ENCODE assay signal across 8 cellular contexts in the genomic region with DNA sequence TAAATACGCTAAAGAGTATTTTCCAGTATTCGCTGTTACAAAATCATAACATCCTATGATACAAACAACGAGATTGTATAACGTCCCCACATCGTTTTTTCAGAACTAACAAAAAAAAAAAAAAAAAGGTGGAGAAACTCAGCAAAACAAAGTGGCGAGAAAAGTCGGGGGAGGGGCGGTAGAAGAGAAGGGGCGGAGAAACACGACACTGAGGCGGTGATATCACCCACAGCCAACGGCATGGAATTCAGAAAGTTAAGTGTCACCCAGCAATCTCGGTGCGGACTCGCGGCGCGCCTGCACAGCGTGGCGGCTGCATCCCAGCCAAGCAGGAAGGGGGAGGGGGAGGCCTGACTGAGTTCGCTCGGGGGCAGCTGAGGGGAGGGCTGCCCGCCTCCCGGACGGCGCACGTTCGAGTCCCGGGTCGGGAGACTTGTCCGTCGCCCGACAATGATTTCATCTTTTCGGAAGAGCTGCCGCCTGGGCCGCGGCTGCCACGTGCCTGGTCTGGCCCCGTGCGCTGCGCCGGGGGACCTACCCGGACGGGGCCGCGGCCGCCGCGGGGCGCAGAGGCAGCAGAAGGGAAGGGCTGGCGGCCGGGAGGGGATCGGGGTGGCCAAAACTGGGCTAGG. TPM values are rescaled to one million over a fixed set of nuclear protein-coding genes. Genes with fewer than 3 reads are reported as not detected.
DNase-seq lines count a peak whose midpoint lies in the region; ATAC-seq and TF ChIP-seq lines count a peak whose summit lies in the region.

No MANE protein-coding gene starts in this region.

- no peaks in the 10 kb centered on the region for H3K9me3 ChIP-seq in WERI-Rb-1 (ENCODE audit: severe bottlenecking)
- no peaks in the 10 kb centered on the region for H3K9me3 ChIP-seq in iPS-18a (ENCODE audit: control insufficient read depth, low read depth, low read length)
- H3K9me3 ChIP-seq in sigmoid colon: no peaks in the 10 kb centered on the region

- H3K27me3 ChIP-seq in GM06990 (replicated peaks; ENCODE audit: control insufficient read depth, insufficient read depth, low read length) (peaks cover 8% of the 10 kb centered on the region), WERI-Rb-1 (ENCODE audit: insufficient read depth, low read depth, severe bottlenecking) (peaks cover 30% of the 10 kb centered on the region), iPS-18a (ENCODE audit: control insufficient read depth, insufficient read depth, low read length) (peaks cover 74% of the 10 kb centered on the region), sigmoid colon (no peaks in the 10 kb centered on the region)

- no peak overlapping the region for H3K27ac ChIP-seq in WERI-Rb-1
- H3K27ac ChIP-seq in iPS-18a (ENCODE audit: low read length): no peak overlapping the region
- H3K27ac ChIP-seq in sigmoid colon: peak overlapping the region; percentile 94 to 99 (median 97)

- no peak for TF ChIP-seq EP300 in sigmoid colon (IDR thresholded peaks at IDR 0.05)

- DNase-seq in GM06990 (ENCODE audit: extremely low read depth, insufficient read length) (peak; percentile 60), NCI-H2171 treated with DMSO at 0.1 percent for 48 hours (lab: John Stamatoyannopoulos, UW) (peak; percentile 83), WERI-Rb-1 (peak; percentile 79), T47D (ENCODE audit: low read depth in 1 of 2, low spot score in 1 of 2) (peak; percentile 17 to 82), sigmoid colon (peak; percentile 96)

- peak; percentile 51 to 63 for TF ChIP-seq POLR2A in sigmoid colon (IDR thresholded peaks at IDR 0.05)

- 1% methylated on average over 53 of the region's 53 CpGs for WGBS in sigmoid colon, 2 donors

- peak overlapping the region; percentile 67 for H3K4me3 ChIP-seq in GM06990 (replicated peaks; ENCODE audit: low read depth, low read length)
- H3K4me3 ChIP-seq in WERI-Rb-1 (ENCODE audit: low read depth, low read length): peak overlapping the region; percentile 72
- H3K4me3 ChIP-seq in iPS-18a (ENCODE audit: low read length): peak overlapping the region; percentile 79
- peak overlapping the region; percentile 71 to 91 (median 88) for H3K4me3 ChIP-seq in sigmoid colon

- TF ChIP-seq CTCF in GM06990 (IDR thresholded peaks at IDR 0.05; ENCODE audit: insufficient read depth, low read length, poor library complexity, severe bottlenecking) (no peak), WERI-Rb-1 (IDR thresholded peaks at IDR 0.05; ENCODE audit: low read depth, low read length) (no peak), sigmoid colon (IDR thresholded peaks at IDR 0.05) (no peak)

- H3K9ac ChIP-seq in iPS-18a (ENCODE audit: low read length): peak overlapping the region; percentile 59

- ATAC-seq in HG02938 (IDR thresholded peaks at IDR 0.05; ENCODE audit: unreplicated experiment) (peak; percentile 37), GM18520 (IDR thresholded peaks at IDR 0.05; ENCODE audit: unreplicated experiment) (no peak)

- H3K36me3 ChIP-seq in GM06990 (ENCODE audit: control insufficient read depth, insufficient read depth, low read length) (no peaks in the 10 kb centered on the region), WERI-Rb-1 (no peaks in the 10 kb centered on the region), iPS-18a (ENCODE audit: control insufficient read depth, low read depth, low read length) (no peaks in the 10 kb centered on the region), sigmoid colon (no peaks in the 10 kb centered on the region)

- H3K4me1 ChIP-seq in iPS-18a (ENCODE audit: control insufficient read depth, low read depth, low read length) (peaks cover 33% of the 10 kb centered on the region), sigmoid colon (peaks cover 0 to 79% (median 70%) of the 10 kb centered on the region in 4 donors)

- in situ Hi-C loops in T47D (cut with HindIII; ENCODE audit: low pct_unique_long_range_greater_than_20kb, low sequenced_read_pairs): no loop called here

- intact Hi-C loops in sigmoid colon (cut with DNase I): loop anchor here (2.0 to 10.0 kb wide), 6 partner anchors 58 to 820 kb away; a partner anchor contains a TSS

RNA-seq across cellular contexts. Expression of a gene that starts 0.8 kb away (rescaled TPM):
- total RNA-seq in sigmoid colon: 100 to 1,000 TPM in 1 of 4 donors, 10 to 100 TPM in 3; 79.2 to 102 (median 82.7) TPM
- 10 to 100 TPM in 2 of 3 donors, 1 to 10 TPM in 1; 7.9 to 18.6 (median 14.8) TPM for polyA plus RNA-seq in sigmoid colon

Comparison
In these comparisons a context has a peak if more than half of its experiments do, and no peak if none do; other contexts are left out.
1. H3K27ac ChIP-seq: peak in sigmoid colon (4 of 4); none in WERI-Rb-1 (single experiment) and iPS-18a (single experiment).
2. Peak in every context shown above with its lines, with median percentiles within 50 percentile points of each other: DNase-seq and H3K4me3 ChIP-seq.